ENCODE assay signal across 8 cellular contexts in genomic region chr17:49576906-49577650, GRCh38. TPM values are rescaled to one million over a fixed set of nuclear protein-coding genes. Genes with fewer than 3 reads are reported as not detected.
DNase-seq lines count a peak whose midpoint lies in the region; ATAC-seq, FAIRE-seq and TF ChIP-seq lines count a peak whose summit lies in the region.

No MANE protein-coding gene starts in this region.

- ATAC-seq in activated naive CD8-positive, alpha-beta T cell treated with anti-CD3 and anti-CD28 coated beads, Interleukin-2, amount 10 ng/mL, durations not matched to agents 7 days and 5 days (ENCODE audit: low read depth) = no peak
- ATAC-seq in HG02571 (IDR thresholded peaks at IDR 0.05; ENCODE audit: unreplicated experiment) = no peak
- no peak for ATAC-seq in GM18502 (IDR thresholded peaks at IDR 0.05; ENCODE audit: poor library complexity, unreplicated experiment)

- no peak for TF ChIP-seq POLR2A in H54 (IDR thresholded peaks at IDR 0.05; ENCODE audit: low read depth, low read length)

- peak overlapping the region; percentile 41 for H3K4me3 ChIP-seq in HFF-Myc (replicated peaks; ENCODE audit: low read depth, low read length)
- peak overlapping the region; percentile 71 for H3K4me3 ChIP-seq in iPS DF 6.9 (ENCODE audit: low read length)
- H3K4me3 ChIP-seq in skin epidermis = peak overlapping the region; percentile 32 to 54 (median 39)

- peaks cover 46% of the 10 kb centered on the region for H3K27me3 Mint-ChIP-seq in activated naive CD8-positive, alpha-beta T cell treated with anti-CD3 and anti-CD28 coated beads, Interleukin-2, amount 10 ng/mL, durations not matched to agents 7 days and 5 days

- no peak overlapping the region for H3K27ac Mint-ChIP-seq in activated naive CD8-positive, alpha-beta T cell treated with anti-CD3 and anti-CD28 coated beads, Interleukin-2, amount 10 ng/mL, durations not matched to agents 7 days and 5 days

- no CpG with 5 or more reads among the region's 24 CpGs for WGBS in iPS DF 6.9 (ENCODE audit: insufficient coverage, insufficient read length)

- H3K36me3 Mint-ChIP-seq in activated naive CD8-positive, alpha-beta T cell treated with anti-CD3 and anti-CD28 coated beads, Interleukin-2, amount 10 ng/mL, durations not matched to agents 7 days and 5 days = no peaks in the 10 kb centered on the region

- no peak for DNase-seq in HFF-Myc (ENCODE audit: extremely low read depth, low read depth)
- DNase-seq in activated naive CD8-positive, alpha-beta T cell treated with anti-CD3 and anti-CD28 coated beads, Interleukin-2, amount 10 ng/mL, durations not matched to agents 7 days and 5 days = no peak
- no peak for DNase-seq in iPS DF 6.9 (ENCODE audit: low read depth, low spot score)
- no peak for DNase-seq in H54 (ENCODE audit: insufficient read length, low spot score)
- no peak for DNase-seq in cerebellar nuclear complex (lab: John Stamatoyannopoulos, UW)

- no peaks in the 10 kb centered on the region for H3K9me3 ChIP-seq in iPS DF 6.9 (ENCODE audit: control insufficient read depth, insufficient read depth, low read length)

- no peaks in the 10 kb centered on the region for H3K9me3 Mint-ChIP-seq in activated naive CD8-positive, alpha-beta T cell treated with anti-CD3 and anti-CD28 coated beads, Interleukin-2, amount 10 ng/mL, durations not matched to agents 7 days and 5 days

- H3K27ac ChIP-seq in iPS DF 6.9 (ENCODE audit: low read length) = no peak overlapping the region
- peak overlapping the region in 9 of 21 experiments; percentile 11 to 77 (median 62) for H3K27ac ChIP-seq in skin epidermis

- no peak for TF ChIP-seq CTCF in HFF-Myc (IDR thresholded peaks at IDR 0.05; ENCODE audit: low read depth, low read length, missing control alignments)

- POLR2A ChIA-PET in activated naive CD8-positive, alpha-beta T cell treated with anti-CD3 and anti-CD28 coated beads, Interleukin-2, amount 10 ng/mL, durations not matched to agents 7 days and 5 days (lab: Charles Lee) = no interaction called here

- no peak for FAIRE-seq in H54 (lab: Jason Lieb, UNC)

- peaks cover 3% of the 10 kb centered on the region for H3K4me1 Mint-ChIP-seq in activated naive CD8-positive, alpha-beta T cell treated with anti-CD3 and anti-CD28 coated beads, Interleukin-2, amount 10 ng/mL, durations not matched to agents 7 days and 5 days

- H3K4me1 ChIP-seq in iPS DF 6.9 (ENCODE audit: control insufficient read depth, insufficient read depth, low read length) = peaks cover 4% of the 10 kb centered on the region

- no peaks in the 10 kb centered on the region for H3K36me3 ChIP-seq in iPS DF 6.9 (ENCODE audit: control insufficient read depth, insufficient read depth, low read length)

- peak overlapping the region; percentile 70 for H3K4me3 Mint-ChIP-seq in activated naive CD8-positive, alpha-beta T cell treated with anti-CD3 and anti-CD28 coated beads, Interleukin-2, amount 10 ng/mL, durations not matched to agents 7 days and 5 days

- no peaks in the 10 kb centered on the region for H3K27me3 ChIP-seq in iPS DF 6.9 (ENCODE audit: control insufficient read depth, insufficient read depth, low read length)

RNA-seq across cellular contexts. Expression of gene NXPH3, which starts 1.4 kb away (rescaled TPM):
- total RNA-seq in activated naive CD8-positive, alpha-beta T cell treated with anti-CD3 and anti-CD28 coated beads, Interleukin-2, amount 10 ng/mL, durations not matched to agents 7 days and 5 days = under 1 TPM in 1 of 2 experiments, not detected in 1; 0.14 TPM
